In genomic region chr17:28750178-28751047, GRCh38 we compare ENCODE assay signal across 8 cellular contexts.
DNase-seq lines count a peak whose midpoint lies in the region; ATAC-seq lines count a peak whose summit lies in the region.

No MANE protein-coding gene starts in this region.

- H3K27ac ChIP-seq in epithelial cell of prostate: peak overlapping the region; percentile 99
- no peak overlapping the region for H3K27ac ChIP-seq in muscle layer of colon (ENCODE audit: low read depth, low read length)

- no peaks in the 10 kb centered on the region for H3K27me3 ChIP-seq in muscle layer of colon (ENCODE audit: control insufficient read depth in 1 of 2, insufficient read depth in 2 of 2, low read length in 2 of 2)

- peaks cover 13% of the 10 kb centered on the region for H3K36me3 ChIP-seq in muscle layer of colon (ENCODE audit: insufficient read depth, low read length)

- H3K4me3 ChIP-seq in muscle layer of colon (ENCODE audit: low read depth in 1 of 2, low read length in 2 of 2): no peak overlapping the region

- peak overlapping the region; percentile 2 for H3K9ac ChIP-seq in muscle layer of colon (ENCODE audit: low read length)

- H3K4me1 ChIP-seq in muscle layer of colon (ENCODE audit: insufficient read depth, low read length): peaks cover 16% of the 10 kb centered on the region

- peak; percentile 75 for ATAC-seq in GM21381 (IDR thresholded peaks at IDR 0.05; ENCODE audit: unreplicated experiment)

- DNase-seq in COLO668 (lab: John Stamatoyannopoulos, UW; ENCODE audit: unreplicated experiment) (peak; percentile 87), KG1 (lab: John Stamatoyannopoulos, UW) (peak; percentile 87), OCI-M1 (lab: John Stamatoyannopoulos, UW) (peak; percentile 98), activated T-cell treated with anti-CD3 and anti-CD28 coated beads for 4 hours (peak; percentile 83), epithelial cell of prostate (ENCODE audit: low read depth, low spot score) (no peak)
- DNase-seq in stimulated activated CD8-positive, alpha-beta memory T cell treated with anti-CD3 and anti-CD28 coated beads, Interleukin-7, amount 100 ng/mL, for 1 hour (ENCODE audit: low read depth in 2 of 2): peak; percentile 76 to 78

- H3K9me3 ChIP-seq in muscle layer of colon (ENCODE audit: low read length): no peaks in the 10 kb centered on the region
